In genomic region chrX:128078545-128078944, GRCh38 we compare ENCODE assay signal across 29 cellular contexts. TPM values are rescaled to one million over a fixed set of nuclear protein-coding genes. Genes with fewer than 3 reads are reported as not detected.
"Had no signal": no experiment of that assay in that cellular context is flagged by ENCODE, and none has a peak within 500 bp of the region (broad histone marks: within the 10 kb centered on the region; RNA-seq: fewer than 3 reads in every experiment).

No MANE protein-coding gene starts in this region.

- H3K27ac Mint-ChIP-seq: naive thymus-derived CD4-positive, alpha-beta T cell; nephron progenitor cell; stimulated activated memory B cell treated with anti-CD40 and anti-IgM and Interleukin-4, amounts not matched to agents 10 μg/mL and 1 μg/mL and 100 μg/mL, for 72 hours; stimulated activated naive CD8-positive, alpha-beta T cell treated with anti-CD3 and anti-CD28 coated beads, Interleukin-15, Interleukin-2, amounts not matched to agents 100 ng/mL and 50 ng/mL, for 24 hours had no signal

- H3K27ac ChIP-seq: parathyroid adenoma, spleen, tibial artery, upper lobe of left lung, uterus had no signal

- ATAC-seq: left colon; naive thymus-derived CD4-positive, alpha-beta T cell; sciatic nerve; stimulated activated memory B cell treated with anti-CD40 and anti-IgM and Interleukin-4, amounts not matched to agents 10 μg/mL and 1 μg/mL and 100 μg/mL, for 72 hours had no signal

- H3K79me2 ChIP-seq: parathyroid adenoma had no signal

- H3K9ac ChIP-seq: parathyroid adenoma had no signal

- H3K9me3 Mint-ChIP-seq: naive thymus-derived CD4-positive, alpha-beta T cell; stimulated activated memory B cell treated with anti-CD40 and anti-IgM and Interleukin-4, amounts not matched to agents 10 μg/mL and 1 μg/mL and 100 μg/mL, for 72 hours; stimulated activated naive CD8-positive, alpha-beta T cell treated with anti-CD3 and anti-CD28 coated beads, Interleukin-15, Interleukin-2, amounts not matched to agents 100 ng/mL and 50 ng/mL, for 24 hours had no signal

- H2AFZ ChIP-seq: parathyroid adenoma had no signal

- H3K36me3 ChIP-seq: spleen, tibial artery, upper lobe of left lung, uterus had no signal

- H3K4me1 ChIP-seq: parathyroid adenoma, spleen, tibial artery, upper lobe of left lung, uterus had no signal

- H3K27me3 Mint-ChIP-seq: naive thymus-derived CD4-positive, alpha-beta T cell; stimulated activated memory B cell treated with anti-CD40 and anti-IgM and Interleukin-4, amounts not matched to agents 10 μg/mL and 1 μg/mL and 100 μg/mL, for 72 hours; stimulated activated naive CD8-positive, alpha-beta T cell treated with anti-CD3 and anti-CD28 coated beads, Interleukin-15, Interleukin-2, amounts not matched to agents 100 ng/mL and 50 ng/mL, for 24 hours had no signal

- DNase-seq: dermis blood vessel endothelial cell; erythroblast; foreskin melanocyte; head of caudate nucleus; hippocampal formation; left colon; naive thymus-derived CD4-positive, alpha-beta T cell; nephron progenitor cell; spleen; stimulated activated CD4-positive, alpha-beta T cell treated with anti-CD3 and anti-CD28 coated beads, Interleukin-15, amount 100 ng/mL, for 24 hours; stimulated activated CD4-positive, alpha-beta T cell treated with anti-CD3 and anti-CD28 coated beads, Interleukin-1b, Interleukin-23, amount 100 ng/mL, for 48 hours; stimulated activated CD4-positive, alpha-beta T cell treated with anti-CD3 and anti-CD28 coated beads, Interleukin-4, amount 100 ng/mL, for 24 hours; tibial artery; upper lobe of left lung; uterus had no signal

- H3K4me3 ChIP-seq: spleen, tibial artery, upper lobe of left lung, uterus had no signal

- H3K27me3 ChIP-seq: spleen, tibial artery, upper lobe of left lung had no signal

- H3K9me3 ChIP-seq: spleen, tibial artery, upper lobe of left lung, uterus had no signal

- H3K4me1 Mint-ChIP-seq: naive thymus-derived CD4-positive, alpha-beta T cell; nephron progenitor cell; stimulated activated memory B cell treated with anti-CD40 and anti-IgM and Interleukin-4, amounts not matched to agents 10 μg/mL and 1 μg/mL and 100 μg/mL, for 72 hours had no signal

- H3K36me3 Mint-ChIP-seq: naive thymus-derived CD4-positive, alpha-beta T cell; stimulated activated memory B cell treated with anti-CD40 and anti-IgM and Interleukin-4, amounts not matched to agents 10 μg/mL and 1 μg/mL and 100 μg/mL, for 72 hours had no signal

- H3K4me3 Mint-ChIP-seq: naive thymus-derived CD4-positive, alpha-beta T cell; nephron progenitor cell; stimulated activated memory B cell treated with anti-CD40 and anti-IgM and Interleukin-4, amounts not matched to agents 10 μg/mL and 1 μg/mL and 100 μg/mL, for 72 hours; stimulated activated naive CD8-positive, alpha-beta T cell treated with anti-CD3 and anti-CD28 coated beads, Interleukin-15, Interleukin-2, amounts not matched to agents 100 ng/mL and 50 ng/mL, for 24 hours had no signal

RNA-seq across cellular contexts. Expression of gene ACTRT1, which starts 26.3 kb away (rescaled TPM):
- total RNA-seq: dermis blood vessel endothelial cell; endothelial cell of umbilical vein; kidney epithelial cell; left colon; liver; lung microvascular endothelial cell; mesenteric fat pad; mononuclear cell; naive thymus-derived CD4-positive, alpha-beta T cell; omental fat pad; pulmonary artery endothelial cell; sciatic nerve; skeletal muscle tissue; spleen; temporal lobe; upper lobe of left lung; uterus had no signal
- polyA plus RNA-seq: endothelial cell of umbilical vein; liver; naive thymus-derived CD4-positive, alpha-beta T cell; spleen had no signal
